In the genomic region with DNA sequence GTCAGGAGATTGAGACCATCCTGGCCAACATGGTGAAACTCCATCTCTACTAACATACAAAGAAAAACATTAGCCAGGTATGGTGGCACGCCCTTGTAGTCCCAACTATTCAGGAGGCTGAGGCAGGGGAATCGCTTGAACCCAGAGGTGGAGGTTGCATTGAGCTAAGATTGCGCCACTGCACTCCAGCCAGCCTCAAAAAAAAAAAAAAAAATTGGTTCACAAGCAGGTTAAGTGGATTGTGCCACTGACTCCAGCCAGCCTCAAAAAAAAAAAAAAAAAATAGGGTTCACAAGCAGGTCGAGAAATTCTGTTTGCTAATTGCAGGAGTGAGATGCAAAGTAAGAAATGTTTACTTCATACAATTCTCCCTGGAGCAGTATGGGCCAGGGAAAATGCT, we compare ENCODE assay signal across 30 cellular contexts. TPM values are rescaled to one million over a fixed set of nuclear protein-coding genes. Genes with fewer than 3 reads are reported as not detected.
DNase-seq lines count a peak whose midpoint lies in the region; ATAC-seq, FAIRE-seq and TF ChIP-seq lines count a peak whose summit lies in the region.
"Had no signal": no experiment of that assay in that cellular context is flagged by ENCODE, and none has a peak within 500 bp of the region (broad histone marks: within the 10 kb centered on the region; RNA-seq: fewer than 3 reads in every experiment).

No MANE protein-coding gene starts in this region.

- H3K27me3 ChIP-seq in H9 (ENCODE audit: insufficient read depth, low read length) (no peaks in the 10 kb centered on the region), upper lobe of right lung (no peaks in the 10 kb centered on the region), pancreas (no peaks in the 10 kb centered on the region)
- H3K27me3 ChIP-seq: BLaER1 treated with 17β-estradiol and CSF1 and Interleukin-3, amounts not matched to agents 10 nM and 100 nM; SJCRH30 had no signal

- no peak for FAIRE-seq in pancreas (lab: Jason Lieb, UNC)
- FAIRE-seq: A549, GM18507, K562 had no signal

- H3K4me3 ChIP-seq in LNCaP clone FGC (ENCODE audit: low read depth, low read length) (no peak overlapping the region), epithelial cell of proximal tubule (ENCODE audit: low read depth, low read length) (no peak overlapping the region), upper lobe of right lung (no peak overlapping the region), pancreas (no peak overlapping the region)
- H3K4me3 ChIP-seq: A549; BLaER1 treated with 17β-estradiol and CSF1 and Interleukin-3, amounts not matched to agents 10 nM and 100 nM; GM23248; K562; PC-9; SJCRH30 had no signal

- H3K27ac ChIP-seq in H9 (ENCODE audit: insufficient read length, low read depth, low read length) (peak overlapping the region; percentile 84), upper lobe of right lung (no peak overlapping the region), pancreas (no peak overlapping the region)
- H3K27ac ChIP-seq: A549; BLaER1 treated with 17β-estradiol and CSF1 and Interleukin-3, amounts not matched to agents 10 nM and 100 nM; GM23248; HL-60; PC-9; SJCRH30 had no signal

- peak overlapping the region in 2 of 3 experiments; percentile 77 to 99; a peak in 2 of 7 replicates for H3K27ac Mint-ChIP-seq in H9
- H3K27ac Mint-ChIP-seq: CD4-positive, alpha-beta T cell had no signal

- WGBS in H9 (ENCODE audit: extremely low coverage, insufficient read length, low lambda C conversion rate), result no CpG with 5 or more reads among the region's 4 CpGs
- 66 to 67% methylated on average over 4 of the region's 4 CpGs for WGBS in pancreas, 2 donors

- no peaks in the 10 kb centered on the region for H3K23me2 ChIP-seq in H9 (ENCODE audit: insufficient read length, low read depth, low read length, poor library complexity, severe bottlenecking)

- H2BK120ac ChIP-seq in H9 (ENCODE audit: low read depth, low read length, poor library complexity, severe bottlenecking), result no peak overlapping the region

- H3K36me3 ChIP-seq in upper lobe of right lung (no peaks in the 10 kb centered on the region), pancreas (no peaks in the 10 kb centered on the region)
- H3K36me3 ChIP-seq: BLaER1 treated with 17β-estradiol and CSF1 and Interleukin-3, amounts not matched to agents 10 nM and 100 nM; SJCRH30 had no signal

- no peak overlapping the region for H2BK12ac ChIP-seq in H9 (ENCODE audit: insufficient read length, low read depth, low read length)

- peaks cover 15% of the 10 kb centered on the region for H3K4me1 ChIP-seq in H9 (ENCODE audit: insufficient read depth, low read length)
- no peaks in the 10 kb centered on the region for H3K4me1 ChIP-seq in upper lobe of right lung
- peaks cover 0 to 5% (median 0%) of the 10 kb centered on the region in 3 donors for H3K4me1 ChIP-seq in pancreas
- H3K4me1 ChIP-seq: A549, SJCRH30 had no signal

- H4K91ac ChIP-seq in H9 (ENCODE audit: insufficient read length, low read depth, low read length), result no peak overlapping the region

- no peak overlapping the region for H2BK20ac ChIP-seq in H9 (ENCODE audit: low read depth, low read length, poor library complexity, severe bottlenecking)

- H3K79me2 ChIP-seq in H9 (ENCODE audit: insufficient read depth, low read length), result no peaks in the 10 kb centered on the region

- H2BK5ac ChIP-seq in H9 (ENCODE audit: insufficient read length, low read length), result no peak overlapping the region

- H3K36me3 Mint-ChIP-seq in H9 (ENCODE audit: insufficient read depth in 1 of 3, low read depth in 3 of 3), result peaks cover 0 to 1% (median 0%) of the 10 kb centered on the region in 3 experiments; a peak in 1 of 7 replicates

- no peak overlapping the region for H3K56ac ChIP-seq in H9 (ENCODE audit: insufficient read length, low read depth, low read length)

- H2AFZ ChIP-seq in H9 (ENCODE audit: low read length), result no peak overlapping the region
- H2AFZ ChIP-seq: GM23248, PC-9 had no signal

- H4K5ac ChIP-seq in H9 (ENCODE audit: insufficient read length, low read depth, low read length), result no peak overlapping the region

- H4K20me1 ChIP-seq in H9 (ENCODE audit: control insufficient read depth, insufficient read depth, insufficient read length), result no peaks in the 10 kb centered on the region
- H4K20me1 ChIP-seq: BLaER1 treated with 17β-estradiol and CSF1 and Interleukin-3, amounts not matched to agents 10 nM and 100 nM had no signal

- H2BK15ac ChIP-seq in H9 (ENCODE audit: low read depth, low read length), result no peak overlapping the region

- H3K9ac ChIP-seq in H9 (ENCODE audit: extremely low read depth, insufficient read length, low read length), result no peak overlapping the region
- H3K9ac ChIP-seq: BLaER1 treated with 17β-estradiol and CSF1 and Interleukin-3, amounts not matched to agents 10 nM and 100 nM; GM23248 had no signal

- no peak overlapping the region for H3T11ph ChIP-seq in H9 (ENCODE audit: low read length)

- H3K4ac ChIP-seq in H9 (ENCODE audit: low read depth, low read length), result no peak overlapping the region

- H3K27me3 Mint-ChIP-seq in H9 (ENCODE audit: low read depth), result no peaks in the 10 kb centered on the region

- H3K18ac ChIP-seq in H9 (ENCODE audit: insufficient read length, low read depth, low read length), result no peak overlapping the region

- no peak overlapping the region for H2AK5ac ChIP-seq in H9 (ENCODE audit: insufficient read length, low read length)

- H3K9me3 ChIP-seq in H9 (ENCODE audit: control insufficient read depth, low read depth, low read length) (no peaks in the 10 kb centered on the region), upper lobe of right lung (no peaks in the 10 kb centered on the region), pancreas (no peaks in the 10 kb centered on the region)
- H3K9me3 ChIP-seq: BLaER1 treated with 17β-estradiol and CSF1 and Interleukin-3, amounts not matched to agents 10 nM and 100 nM; SJCRH30 had no signal

- no peak overlapping the region for H3K14ac ChIP-seq in H9 (ENCODE audit: insufficient read depth, low read length)

- H3K23ac ChIP-seq in H9 (ENCODE audit: insufficient read length, low read depth, low read length), result no peak overlapping the region

- TF ChIP-seq CTCF in H9 (conservative IDR thresholded peaks at IDR 0.05) (no peak), LNCaP clone FGC (IDR thresholded peaks at IDR 0.05; ENCODE audit: control insufficient read depth, extremely low read depth, insufficient read depth) (no peak), epithelial cell of proximal tubule (conservative IDR thresholded peaks at IDR 0.05; ENCODE audit: low read depth, low read length) (no peak), upper lobe of right lung (IDR thresholded peaks at IDR 0.05) (no peak), pancreas (IDR thresholded peaks at IDR 0.05) (no peak)

- peaks cover 55 to 66% of the 10 kb centered on the region in 2 experiments for H3K4me1 Mint-ChIP-seq in H9

- H3K9me3 Mint-ChIP-seq in H9, result peaks cover 0 to 3% of the 10 kb centered on the region in 2 experiments; a peak in 2 of 5 replicates
- H3K9me3 Mint-ChIP-seq: CD4-positive, alpha-beta T cell had no signal

- DNase-seq in H9 (no peak), LNCaP clone FGC (ENCODE audit: low read depth) (peak; percentile 53), epithelial cell of proximal tubule (ENCODE audit: low read depth) (peak; percentile 4), upper lobe of right lung (no peak), GOT3 (lab: John Stamatoyannopoulos, UW) (no peak), iPS-NIHi7 (ENCODE audit: extremely low spot score) (no peak), pancreas (no peak)
- DNase-seq: AML-193; CD4-positive, alpha-beta T cell; COR-L47; DMS53; GM23248; NCI-H1105; NCI-H1436 treated with DMSO at 0.1 percent for 48 hours; NCI-H1930; NCI-H2107; NCI-H446; NCI-H526; PC-9; SJCRH30 had no signal

- H3K79me1 ChIP-seq in H9 (ENCODE audit: insufficient read depth, low read depth, low read length, poor library complexity, severe bottlenecking), result no peaks in the 10 kb centered on the region

- H3K4me2 ChIP-seq in H9 (ENCODE audit: insufficient read depth, insufficient read length, low read length), result peak overlapping the region; percentile 62
- H3K4me2 ChIP-seq: A549; BLaER1 treated with 17β-estradiol and CSF1 and Interleukin-3, amounts not matched to agents 10 nM and 100 nM; PC-9 had no signal

- no peak overlapping the region for H3K4me3 Mint-ChIP-seq in H9
- H3K4me3 Mint-ChIP-seq: CD4-positive, alpha-beta T cell had no signal

- ATAC-seq in upper lobe of right lung (peak; percentile 55), pancreas (no peak)
- ATAC-seq: A549, K562, Right ventricle myocardium inferior, SK-N-SH treated with all-trans-retinoic acid at 6 μM for 48 hours had no signal

- intact Hi-C loops in upper lobe of right lung (cut with DNase I), result no loop called here
- intact Hi-C loops in pancreas (cut with DNase I), result no loop called here

- no peak overlapping the region for H4K8ac ChIP-seq in H9 (replicated peaks; ENCODE audit: insufficient read length, low read depth, low read length)

RNA-seq across cellular contexts. Expression of a gene that starts 6.1 kb away (rescaled TPM):
- total RNA-seq in H9 (2021) (not detected in 2 replicates), epithelial cell of proximal tubule (not detected in 2 replicates), upper lobe of right lung (not detected), pancreas (not detected)
- polyA plus RNA-seq in pancreas, result not detected
- total RNA-seq: CD4-positive, alpha-beta T cell; Daoy; G401; GM23248; K562; PC-9; Right ventricle myocardium inferior; RPMI7951; SJCRH30 had no signal
- polyA plus RNA-seq: A549, GM23248, K562 had no signal

RNA-seq across cellular contexts. Expression of a gene that starts 6.8 kb away (rescaled TPM):
- not detected in 2 replicates for total RNA-seq in H9 (2021)
- total RNA-seq in epithelial cell of proximal tubule, result 0.14 and 0.81 TPM in 2 replicates
- total RNA-seq in upper lobe of right lung, result 20.3 TPM
- total RNA-seq in pancreas, result 1 to 10 TPM in 3 of 6 donors, under 1 TPM in 3; 0.31 to 9.9 (median 1.5) TPM
- polyA plus RNA-seq in pancreas, result 1 to 10 TPM in 1 of 2 donors, under 1 TPM in 1; 0.99 to 1.1 TPM
- total RNA-seq: G401, GM23248, PC-9, RPMI7951, SJCRH30 had no signal
- polyA plus RNA-seq: A549, GM23248 had no signal

RNA-seq across cellular contexts. Expression of a gene that starts 28.4 kb away (rescaled TPM):
- total RNA-seq in H9 (2021), result 1.2 and 1.6 TPM in 2 replicates
- total RNA-seq in epithelial cell of proximal tubule, result 0.40 TPM in 1 of 2 replicates, not detected in the other
- total RNA-seq in upper lobe of right lung, result 888 TPM
- 100 to 1,000 TPM; 281 to 696 (median 362) TPM for total RNA-seq in pancreas
- 100 to 1,000 TPM; 144 to 177 TPM for polyA plus RNA-seq in pancreas
- total RNA-seq: CD4-positive, alpha-beta T cell; GM23248; SJCRH30 had no signal
- polyA plus RNA-seq: GM23248 had no signal

RNA-seq across cellular contexts. Expression of a gene that starts 28.6 kb away (rescaled TPM):
- total RNA-seq in H9 (2021), result not detected in 2 replicates
- not detected in 2 replicates for total RNA-seq in epithelial cell of proximal tubule
- total RNA-seq in upper lobe of right lung, result not detected
- not detected for total RNA-seq in pancreas
- polyA plus RNA-seq in pancreas, result not detected
- total RNA-seq: CD4-positive, alpha-beta T cell; Daoy; G401; GM23248; K562; PC-9; Right ventricle myocardium inferior; RPMI7951; SJCRH30 had no signal
- polyA plus RNA-seq: A549, GM23248, K562 had no signal

Comparison
In these comparisons a context has a peak if more than half of its experiments do, and no peak if none do; other contexts are left out.
1. DNase-seq: peak in LNCaP clone FGC (single experiment) and epithelial cell of proximal tubule (single experiment); none in H9 (single experiment), upper lobe of right lung (single experiment), GOT3 (single experiment), iPS-NIHi7 (single experiment) and pancreas (0 of 6).
2. RNA of a gene that starts 28.4 kb away (total RNA-seq): 888 TPM in upper lobe of right lung (single experiment) and 281 to 696 TPM in pancreas; 1.2 to 1.6 TPM in H9 and 0.40 TPM in epithelial cell of proximal tubule; every median in the first group is over 100 times any median in the second.